In the genomic region with DNA sequence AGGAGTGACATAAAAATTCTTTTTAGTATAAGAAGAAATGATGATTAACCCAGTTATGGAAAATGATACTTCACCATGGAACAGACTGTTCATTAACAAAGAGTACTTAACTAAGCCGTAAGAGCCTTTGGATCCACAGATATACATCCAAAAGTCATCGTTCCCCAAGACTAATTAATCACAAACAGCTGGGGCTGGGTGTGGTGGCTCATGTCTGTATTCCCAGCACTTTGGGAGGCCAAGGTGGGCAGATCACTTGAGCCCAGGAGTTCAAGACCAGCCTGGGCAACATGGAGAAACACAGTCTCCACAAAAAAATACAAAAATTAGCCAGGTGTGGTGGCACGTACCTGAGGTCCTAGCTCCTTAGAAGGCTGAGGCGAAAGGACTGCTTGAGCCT, we compare ENCODE assay signal across 12 cellular contexts. TPM values are rescaled to one million over a fixed set of nuclear protein-coding genes. Genes with fewer than 3 reads are reported as not detected.
DNase-seq lines count a peak whose midpoint lies in the region; ATAC-seq, FAIRE-seq and TF ChIP-seq lines count a peak whose summit lies in the region.
"Had no signal": no experiment of that assay in that cellular context is flagged by ENCODE, and none has a peak within 500 bp of the region (broad histone marks: within the 10 kb centered on the region; RNA-seq: fewer than 3 reads in every experiment).

No MANE protein-coding gene starts in this region.

- H3K27ac ChIP-seq in CD4-positive, CD25-positive, alpha-beta regulatory T cell (ENCODE audit: insufficient read depth, low read length, poor library complexity, severe bottlenecking) = peak overlapping the region; percentile 83
- H3K27ac ChIP-seq in colonic mucosa = peak overlapping the region; percentile 13
- H3K27ac ChIP-seq in pancreas = peak overlapping the region; percentile 18 to 75 (median 52)
- H3K27ac ChIP-seq: SJSA1 had no signal

- peak overlapping the region; percentile 91 to 97 (median 93) for H3K27ac Mint-ChIP-seq in CD4-positive, CD25-positive, alpha-beta regulatory T cell
- H3K27ac Mint-ChIP-seq in HFFc6 = peak overlapping the region; percentile 53
- H3K27ac Mint-ChIP-seq: GM23338 had no signal

- H3K4me1 Mint-ChIP-seq in CD4-positive, CD25-positive, alpha-beta regulatory T cell = peaks cover 42 to 86% (median 70%) of the 10 kb centered on the region in 4 donors
- peaks cover 72% of the 10 kb centered on the region for H3K4me1 Mint-ChIP-seq in HFFc6 (ENCODE audit: low read depth)

- WGBS in pancreas, 2 donors = 32 to 42% methylated on average over 4 of the region's 4 CpGs

- intact Hi-C loops in colonic mucosa (cut with DNase I) (no loop called here), pancreas (cut with DNase I) (no loop called here)

- no peak for DNase-seq in CD4-positive, CD25-positive, alpha-beta regulatory T cell
- DNase-seq in HFFc6 (no peak), colonic mucosa (no peak), pancreas (no peak), H54 (ENCODE audit: insufficient read length, low spot score) (no peak), NCI-H2081 treated with DMSO at 0.1 percent for 48 hours (lab: John Stamatoyannopoulos, UW) (no peak), germinal center (ENCODE audit: low spot score) (no peak)
- DNase-seq: aorta, NCI-H526 treated with DMSO at 0.1 percent for 48 hours had no signal

- no peak for ATAC-seq in CD4-positive, CD25-positive, alpha-beta regulatory T cell (ENCODE audit: low read depth in 2 of 2)
- ATAC-seq in pancreas = no peak
- ATAC-seq: GM23338 had no signal

- no peaks in the 10 kb centered on the region for H3K27me3 Mint-ChIP-seq in CD4-positive, CD25-positive, alpha-beta regulatory T cell
- no peaks in the 10 kb centered on the region for H3K27me3 Mint-ChIP-seq in HFFc6 (ENCODE audit: insufficient read depth)

- H3K9ac ChIP-seq in colonic mucosa (ENCODE audit: low read depth in 2 of 2, low read length in 2 of 2) = no peak overlapping the region

- TF ChIP-seq POLR2A in H54 (IDR thresholded peaks at IDR 0.05; ENCODE audit: low read depth, low read length) = no peak

- peak overlapping the region; percentile 69 to 91 (median 90) for H3K4me3 Mint-ChIP-seq in CD4-positive, CD25-positive, alpha-beta regulatory T cell
- no peak overlapping the region for H3K4me3 Mint-ChIP-seq in HFFc6
- H3K4me3 Mint-ChIP-seq: GM23338 had no signal

- no peaks in the 10 kb centered on the region for H3K9me3 Mint-ChIP-seq in CD4-positive, CD25-positive, alpha-beta regulatory T cell
- H3K9me3 Mint-ChIP-seq in HFFc6 = no peaks in the 10 kb centered on the region
- H3K9me3 Mint-ChIP-seq: GM23338 had no signal

- H3K36me3 Mint-ChIP-seq in CD4-positive, CD25-positive, alpha-beta regulatory T cell = peaks cover 22% of the 10 kb centered on the region
- no peaks in the 10 kb centered on the region; the same call in 1 of the 2 replicates for H3K36me3 Mint-ChIP-seq in HFFc6 (ENCODE audit: low read depth)

- FAIRE-seq in pancreas (lab: Jason Lieb, UNC) = no peak
- FAIRE-seq in H54 (lab: Jason Lieb, UNC) = no peak
- FAIRE-seq: D721Med had no signal

- no peaks in the 10 kb centered on the region for H3K9me3 ChIP-seq in CD4-positive, CD25-positive, alpha-beta regulatory T cell (ENCODE audit: control insufficient read depth in 2 of 2, low read length in 2 of 2)
- H3K9me3 ChIP-seq in colonic mucosa = no peaks in the 10 kb centered on the region
- no peaks in the 10 kb centered on the region for H3K9me3 ChIP-seq in pancreas
- H3K9me3 ChIP-seq: SJSA1 had no signal

- peaks cover 84% of the 10 kb centered on the region for H3K4me1 ChIP-seq in CD4-positive, CD25-positive, alpha-beta regulatory T cell (ENCODE audit: control insufficient read depth, insufficient read depth, low read length, poor library complexity, severe bottlenecking)
- H3K4me1 ChIP-seq in colonic mucosa (no peaks in the 10 kb centered on the region), pancreas (peaks cover 61 to 79% (median 75%) of the 10 kb centered on the region in 3 donors)

- TF ChIP-seq CTCF in HFFc6 (IDR thresholded peaks at IDR 0.05) (no peak), colonic mucosa (IDR thresholded peaks at IDR 0.05) (no peak), pancreas (IDR thresholded peaks at IDR 0.05) (no peak)

- peaks cover 10% of the 10 kb centered on the region for H3K36me3 ChIP-seq in CD4-positive, CD25-positive, alpha-beta regulatory T cell (ENCODE audit: control insufficient read depth, insufficient read depth, low read length)
- no peaks in the 10 kb centered on the region for H3K36me3 ChIP-seq in colonic mucosa
- no peaks in the 10 kb centered on the region for H3K36me3 ChIP-seq in pancreas
- H3K36me3 ChIP-seq: SJSA1 had no signal

- no peaks in the 10 kb centered on the region for H3K27me3 ChIP-seq in CD4-positive, CD25-positive, alpha-beta regulatory T cell (ENCODE audit: control insufficient read depth, insufficient read depth, low read length)
- H3K27me3 ChIP-seq in colonic mucosa = no peaks in the 10 kb centered on the region
- no peaks in the 10 kb centered on the region for H3K27me3 ChIP-seq in pancreas
- H3K27me3 ChIP-seq: SJSA1 had no signal

- H3K4me3 ChIP-seq in CD4-positive, CD25-positive, alpha-beta regulatory T cell (ENCODE audit: low read depth, low read length) = peak overlapping the region; percentile 98
- no peak overlapping the region for H3K4me3 ChIP-seq in colonic mucosa
- H3K4me3 ChIP-seq in pancreas = no peak overlapping the region
- H3K4me3 ChIP-seq: GM23338, SJSA1 had no signal

RNA-seq across cellular contexts. Expression of a gene that starts 36.2 kb away (rescaled TPM):
- 61.2 TPM for total RNA-seq in CD4-positive, CD25-positive, alpha-beta regulatory T cell
- 10 to 100 TPM; 39.3 to 52.7 (median 44.8) TPM for polyA plus RNA-seq in CD4-positive, CD25-positive, alpha-beta regulatory T cell
- total RNA-seq in HFFc6 (2021; fragmentation: NEBNext Ultra II Directional; extraction: Animal tissue kit (Norgen Biotek cat#: 25700)) = 10 to 100 TPM; 24.6 to 27.7 (median 26.3) TPM
- total RNA-seq in colonic mucosa = 10 to 100 TPM; 23.6 to 59.0 TPM
- 10 to 100 TPM in 5 of 6 donors, 1 to 10 TPM in 1; 9.9 to 23.0 (median 13.7) TPM for total RNA-seq in pancreas
- polyA plus RNA-seq in pancreas = 1 to 10 TPM; 5.1 to 8.2 TPM

Comparison
In these comparisons a context has a peak if more than half of its experiments do, and no peak if none do; other contexts are left out.
1. H3K27ac ChIP-seq: peak in every context shown above with its lines; median percentile 83 in CD4-positive, CD25-positive, alpha-beta regulatory T cell; 52 in pancreas; 13 in colonic mucosa.